ENCODE assay signal across 1 cellular context in genomic region chr6:32799168-32799567, GRCh38.
A peak's percentile ranks its signal among the peaks of the same experiment; 100 is the strongest.
TF ChIP-seq lines count a peak whose summit lies in the region.

No MANE protein-coding gene starts in this region.

TF ChIP-seq in HepG2, 621 proteins besides CTCF, POLR2A, EP300 and RAD21:
- TF ChIP-seq EHMT2 (IDR thresholded peaks at IDR 0.05; ENCODE audit: borderline replicate concordance, low read depth, low read length) (no peak), ZNF549 (CRISPR knock-in tag; IDR thresholded peaks at IDR 0.05) (0 out of 2 replicates have a peak, but pooled peaks have one; percentile 63)
TF ChIP-seq in HepG2: peak in this region for 1.
